ENCODE assay signal across 16 cellular contexts in genomic region chr4:123750044-123750443, GRCh38.
A peak's percentile ranks its signal among the peaks of the same experiment; 100 is the strongest.
DNase-seq lines count a peak whose midpoint lies in the region; ATAC-seq and TF ChIP-seq lines count a peak whose summit lies in the region.
"Had no signal": no experiment of that assay in that cellular context is flagged by ENCODE, and none has a peak within 500 bp of the region (broad histone marks: within the 10 kb centered on the region; RNA-seq: fewer than 3 reads in every experiment).

No MANE protein-coding gene starts in this region.

- no peaks in the 10 kb centered on the region for H3K9me3 ChIP-seq in HUES48 (ENCODE audit: control insufficient read depth, insufficient read depth, low read length)
- no peaks in the 10 kb centered on the region for H3K9me3 ChIP-seq in Peyer's patch
- H3K9me3 ChIP-seq in right atrium auricular region = no peaks in the 10 kb centered on the region
- no peaks in the 10 kb centered on the region for H3K9me3 ChIP-seq in psoas muscle
- H3K9me3 ChIP-seq: stomach had no signal

- DNase-seq in Peyer's patch (peak in 2 of 3 donors; percentile 43 to 51), right atrium auricular region (ENCODE audit: low spot score) (no peak), psoas muscle (no peak), NCI-H2029 treated with DMSO at 0.1 percent for 48 hours (lab: John Stamatoyannopoulos, UW) (no peak), GDM1 (lab: John Stamatoyannopoulos, UW) (no peak)
- DNase-seq in activated T-cell treated with anti-CD3 and anti-CD28 coated beads, Interleukin-2, amount 50 U/mL, for 24 hours = no peak
- no peak for DNase-seq in activated CD4-positive, alpha-beta T cell treated with anti-CD3 and anti-CD28 coated beads, Interleukin-2, amount 10 ng/mL, durations not matched to agents 7 days and 5 days
- DNase-seq: activated CD4-positive, alpha-beta T cell treated with anti-CD3 and anti-CD28 coated beads for 48 hours; activated naive CD4-positive, alpha-beta T cell treated with Interleukin-2 at 50 U/mL for 16 hours; CD4-positive, CD25-positive, alpha-beta regulatory T cell; dorsolateral prefrontal cortex; natural killer cell; stimulated activated CD4-positive, alpha-beta T cell treated with anti-CD3 and anti-CD28 coated beads, Interleukin-1b, Interleukin-23, amount 100 ng/mL, for 48 hours; stomach had no signal

- no peak overlapping the region for H3K4me3 Mint-ChIP-seq in activated T-cell treated with anti-CD3 and anti-CD28 coated beads, Interleukin-2, amount 50 U/mL, for 24 hours
- no peak overlapping the region for H3K4me3 Mint-ChIP-seq in activated CD4-positive, alpha-beta T cell treated with anti-CD3 and anti-CD28 coated beads, Interleukin-2, amount 10 ng/mL, durations not matched to agents 7 days and 5 days
- H3K4me3 Mint-ChIP-seq: natural killer cell had no signal

- no peaks in the 10 kb centered on the region for H3K36me3 Mint-ChIP-seq in activated T-cell treated with anti-CD3 and anti-CD28 coated beads, Interleukin-2, amount 50 U/mL, for 24 hours (ENCODE audit: low read depth)
- no peaks in the 10 kb centered on the region for H3K36me3 Mint-ChIP-seq in activated CD4-positive, alpha-beta T cell treated with anti-CD3 and anti-CD28 coated beads, Interleukin-2, amount 10 ng/mL, durations not matched to agents 7 days and 5 days (ENCODE audit: low read depth)
- H3K36me3 Mint-ChIP-seq: CD4-positive, CD25-positive, alpha-beta regulatory T cell; natural killer cell had no signal

- peaks cover 14% of the 10 kb centered on the region for H3K27me3 Mint-ChIP-seq in activated T-cell treated with anti-CD3 and anti-CD28 coated beads, Interleukin-2, amount 50 U/mL, for 24 hours
- H3K27me3 Mint-ChIP-seq in activated CD4-positive, alpha-beta T cell treated with anti-CD3 and anti-CD28 coated beads, Interleukin-2, amount 10 ng/mL, durations not matched to agents 7 days and 5 days = peaks cover 3% of the 10 kb centered on the region
- H3K27me3 Mint-ChIP-seq: CD4-positive, CD25-positive, alpha-beta regulatory T cell had no signal

- H3K36me3 ChIP-seq in HUES48 (ENCODE audit: control insufficient read depth, insufficient read depth, low read length) (no peaks in the 10 kb centered on the region), Peyer's patch (no peaks in the 10 kb centered on the region), right atrium auricular region (no peaks in the 10 kb centered on the region), psoas muscle (ENCODE audit: insufficient read depth in 1 of 2, low read depth in 1 of 2) (no peaks in the 10 kb centered on the region)
- H3K36me3 ChIP-seq: stomach had no signal

- POLR2A ChIA-PET in activated CD4-positive, alpha-beta T cell treated with anti-CD3 and anti-CD28 coated beads, Interleukin-2, amount 10 ng/mL, durations not matched to agents 7 days and 5 days (lab: Charles Lee) = no interaction called here

- TF ChIP-seq CTCF in Peyer's patch (IDR thresholded peaks at IDR 0.05) (peak in 1 of 6 experiments; percentile 11), right atrium auricular region (IDR thresholded peaks at IDR 0.05) (no peak), psoas muscle (IDR thresholded peaks at IDR 0.05) (no peak)

- intact Hi-C loops in psoas muscle (cut with DNase I) = no loop called here

- H3K9me3 Mint-ChIP-seq in activated T-cell treated with anti-CD3 and anti-CD28 coated beads, Interleukin-2, amount 50 U/mL, for 24 hours = no peaks in the 10 kb centered on the region
- H3K9me3 Mint-ChIP-seq in activated CD4-positive, alpha-beta T cell treated with anti-CD3 and anti-CD28 coated beads, Interleukin-2, amount 10 ng/mL, durations not matched to agents 7 days and 5 days = no peaks in the 10 kb centered on the region
- H3K9me3 Mint-ChIP-seq: natural killer cell had no signal

- TF ChIP-seq POLR2A in Peyer's patch (IDR thresholded peaks at IDR 0.05) = no peak

- 13 to 18% (median 17%) methylated on average over 3 of the region's 3 CpGs for WGBS in psoas muscle, 3 donors

- peaks cover 8% of the 10 kb centered on the region for H3K4me1 ChIP-seq in HUES48 (ENCODE audit: control insufficient read depth, insufficient read depth, low read length)
- H3K4me1 ChIP-seq in Peyer's patch = no peaks in the 10 kb centered on the region
- peaks cover 0 to 19% of the 10 kb centered on the region in 2 donors for H3K4me1 ChIP-seq in right atrium auricular region
- H3K4me1 ChIP-seq in psoas muscle = peaks cover 16% of the 10 kb centered on the region

- H3K9ac ChIP-seq in HUES48 (ENCODE audit: low read depth, low read length) = no peak overlapping the region

- ATAC-seq in psoas muscle = peak; percentile 77 to 89 (median 82)
- ATAC-seq: GM12878 had no signal

- no peaks in the 10 kb centered on the region for H3K4me1 Mint-ChIP-seq in activated T-cell treated with anti-CD3 and anti-CD28 coated beads, Interleukin-2, amount 50 U/mL, for 24 hours (ENCODE audit: low read depth)
- H3K4me1 Mint-ChIP-seq in activated CD4-positive, alpha-beta T cell treated with anti-CD3 and anti-CD28 coated beads, Interleukin-2, amount 10 ng/mL, durations not matched to agents 7 days and 5 days = peaks cover 1% of the 10 kb centered on the region

- H3K4me3 ChIP-seq in HUES48 (ENCODE audit: low read depth, low read length) (no peak overlapping the region), Peyer's patch (no peak overlapping the region), right atrium auricular region (no peak overlapping the region), psoas muscle (no peak overlapping the region)
- H3K4me3 ChIP-seq: dorsolateral prefrontal cortex, GM12878, stomach had no signal

- H3K27ac Mint-ChIP-seq in activated T-cell treated with anti-CD3 and anti-CD28 coated beads, Interleukin-2, amount 50 U/mL, for 24 hours = no peak overlapping the region
- no peak overlapping the region for H3K27ac Mint-ChIP-seq in activated CD4-positive, alpha-beta T cell treated with anti-CD3 and anti-CD28 coated beads, Interleukin-2, amount 10 ng/mL, durations not matched to agents 7 days and 5 days
- H3K27ac Mint-ChIP-seq: CD4-positive, CD25-positive, alpha-beta regulatory T cell; natural killer cell had no signal

- H3K27me3 ChIP-seq in HUES48 (ENCODE audit: control insufficient read depth, insufficient read depth, low read length) (no peaks in the 10 kb centered on the region), Peyer's patch (no peaks in the 10 kb centered on the region), right atrium auricular region (no peaks in the 10 kb centered on the region), psoas muscle (ENCODE audit: insufficient read depth in 3 of 3, low read length in 2 of 3) (no peaks in the 10 kb centered on the region)
- H3K27me3 ChIP-seq: dorsolateral prefrontal cortex, stomach had no signal

- H3K27ac ChIP-seq in HUES48 (ENCODE audit: low read depth, low read length) (peak overlapping the region; percentile 73), Peyer's patch (peak overlapping the region in 1 of 4 donors; percentile 12), right atrium auricular region (peak overlapping the region; percentile 44 to 67), psoas muscle (peak overlapping the region; percentile 51)
- H3K27ac ChIP-seq: dorsolateral prefrontal cortex had no signal

- CTCF ChIA-PET in activated CD4-positive, alpha-beta T cell treated with anti-CD3 and anti-CD28 coated beads, Interleukin-2, amount 10 ng/mL, durations not matched to agents 7 days and 5 days (lab: Charles Lee) = interaction anchor here (0.9 kb wide), 1 partner anchor 9 kb away, joined by 3 read pairs; no protein-coding TSS in a partner anchor

Comparison
In these comparisons a context has a peak if more than half of its experiments do, and no peak if none do; other contexts are left out.
1. DNase-seq: peak in Peyer's patch (2 of 3); none in right atrium auricular region (single experiment), psoas muscle (0 of 2), NCI-H2029 treated with DMSO at 0.1 percent for 48 hours (single experiment), activated T-cell treated with anti-CD3 and anti-CD28 coated beads, Interleukin-2, amount 50 U/mL, for 24 hours (single experiment), GDM1 (single experiment) and activated CD4-positive, alpha-beta T cell treated with anti-CD3 and anti-CD28 coated beads, Interleukin-2, amount 10 ng/mL, durations not matched to agents 7 days and 5 days (single experiment).